Comparison of ENCODE assay signal across 1 cellular context in the genomic region with DNA sequence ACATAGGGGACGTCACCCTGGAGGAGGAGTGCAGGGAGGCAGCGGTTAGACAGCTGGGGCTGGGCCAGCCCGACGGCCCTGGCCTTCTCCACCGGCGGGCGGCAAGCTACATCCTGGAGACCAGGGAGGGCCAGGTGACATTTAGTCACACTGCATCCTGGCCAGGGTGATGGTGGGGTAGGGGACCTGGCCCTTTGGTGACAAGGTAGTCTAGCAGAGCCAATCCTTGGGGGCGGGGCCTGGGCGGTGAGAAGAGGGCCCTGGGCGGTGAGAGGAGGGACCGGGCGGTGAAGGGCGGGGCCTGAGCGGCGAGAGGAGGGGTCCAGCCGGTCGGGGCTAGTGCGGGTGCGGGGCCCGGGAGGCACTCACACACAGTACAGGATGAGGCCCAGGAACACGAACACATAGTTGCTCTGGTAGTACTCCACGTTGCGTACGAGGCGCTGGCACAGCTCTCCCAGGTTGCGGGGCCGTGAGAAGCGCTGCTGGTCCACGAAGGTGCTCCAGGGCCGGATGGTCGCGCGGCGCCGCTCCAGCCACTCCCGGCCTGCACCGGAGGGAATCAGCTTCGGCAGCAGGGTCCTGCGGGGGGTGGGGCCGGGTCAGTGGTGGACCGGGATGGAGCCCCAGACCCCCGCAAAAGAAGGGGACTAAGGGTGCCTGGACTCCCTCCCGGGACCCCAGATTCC.
A peak's percentile ranks its signal among the peaks of the same experiment; 100 is the strongest.
TF ChIP-seq lines count a peak whose summit lies in the region.

No MANE protein-coding gene starts in this region.

TF ChIP-seq in H1, 55 proteins besides CTCF, POLR2A, EP300 and RAD21:
- TF ChIP-seq KDM1A (IDR thresholded peaks at IDR 0.05; ENCODE audit: borderline replicate concordance, low read length): no peak
- 0 out of 2 replicates have a peak, but pooled peaks have one; percentile 24 for TF ChIP-seq KDM5A (IDR thresholded peaks at IDR 0.05; ENCODE audit: low read length)
- TF ChIP-seq SP1 (IDR thresholded peaks at IDR 0.05; ENCODE audit: low read depth, low read length): 0 out of 2 replicates have a peak, but pooled peaks have one; percentile 26
- TF ChIP-seq CHD1 (IDR thresholded peaks at IDR 0.05; ENCODE audit: low read depth, low read length): no peak
- TF ChIP-seq, protein P1, sequence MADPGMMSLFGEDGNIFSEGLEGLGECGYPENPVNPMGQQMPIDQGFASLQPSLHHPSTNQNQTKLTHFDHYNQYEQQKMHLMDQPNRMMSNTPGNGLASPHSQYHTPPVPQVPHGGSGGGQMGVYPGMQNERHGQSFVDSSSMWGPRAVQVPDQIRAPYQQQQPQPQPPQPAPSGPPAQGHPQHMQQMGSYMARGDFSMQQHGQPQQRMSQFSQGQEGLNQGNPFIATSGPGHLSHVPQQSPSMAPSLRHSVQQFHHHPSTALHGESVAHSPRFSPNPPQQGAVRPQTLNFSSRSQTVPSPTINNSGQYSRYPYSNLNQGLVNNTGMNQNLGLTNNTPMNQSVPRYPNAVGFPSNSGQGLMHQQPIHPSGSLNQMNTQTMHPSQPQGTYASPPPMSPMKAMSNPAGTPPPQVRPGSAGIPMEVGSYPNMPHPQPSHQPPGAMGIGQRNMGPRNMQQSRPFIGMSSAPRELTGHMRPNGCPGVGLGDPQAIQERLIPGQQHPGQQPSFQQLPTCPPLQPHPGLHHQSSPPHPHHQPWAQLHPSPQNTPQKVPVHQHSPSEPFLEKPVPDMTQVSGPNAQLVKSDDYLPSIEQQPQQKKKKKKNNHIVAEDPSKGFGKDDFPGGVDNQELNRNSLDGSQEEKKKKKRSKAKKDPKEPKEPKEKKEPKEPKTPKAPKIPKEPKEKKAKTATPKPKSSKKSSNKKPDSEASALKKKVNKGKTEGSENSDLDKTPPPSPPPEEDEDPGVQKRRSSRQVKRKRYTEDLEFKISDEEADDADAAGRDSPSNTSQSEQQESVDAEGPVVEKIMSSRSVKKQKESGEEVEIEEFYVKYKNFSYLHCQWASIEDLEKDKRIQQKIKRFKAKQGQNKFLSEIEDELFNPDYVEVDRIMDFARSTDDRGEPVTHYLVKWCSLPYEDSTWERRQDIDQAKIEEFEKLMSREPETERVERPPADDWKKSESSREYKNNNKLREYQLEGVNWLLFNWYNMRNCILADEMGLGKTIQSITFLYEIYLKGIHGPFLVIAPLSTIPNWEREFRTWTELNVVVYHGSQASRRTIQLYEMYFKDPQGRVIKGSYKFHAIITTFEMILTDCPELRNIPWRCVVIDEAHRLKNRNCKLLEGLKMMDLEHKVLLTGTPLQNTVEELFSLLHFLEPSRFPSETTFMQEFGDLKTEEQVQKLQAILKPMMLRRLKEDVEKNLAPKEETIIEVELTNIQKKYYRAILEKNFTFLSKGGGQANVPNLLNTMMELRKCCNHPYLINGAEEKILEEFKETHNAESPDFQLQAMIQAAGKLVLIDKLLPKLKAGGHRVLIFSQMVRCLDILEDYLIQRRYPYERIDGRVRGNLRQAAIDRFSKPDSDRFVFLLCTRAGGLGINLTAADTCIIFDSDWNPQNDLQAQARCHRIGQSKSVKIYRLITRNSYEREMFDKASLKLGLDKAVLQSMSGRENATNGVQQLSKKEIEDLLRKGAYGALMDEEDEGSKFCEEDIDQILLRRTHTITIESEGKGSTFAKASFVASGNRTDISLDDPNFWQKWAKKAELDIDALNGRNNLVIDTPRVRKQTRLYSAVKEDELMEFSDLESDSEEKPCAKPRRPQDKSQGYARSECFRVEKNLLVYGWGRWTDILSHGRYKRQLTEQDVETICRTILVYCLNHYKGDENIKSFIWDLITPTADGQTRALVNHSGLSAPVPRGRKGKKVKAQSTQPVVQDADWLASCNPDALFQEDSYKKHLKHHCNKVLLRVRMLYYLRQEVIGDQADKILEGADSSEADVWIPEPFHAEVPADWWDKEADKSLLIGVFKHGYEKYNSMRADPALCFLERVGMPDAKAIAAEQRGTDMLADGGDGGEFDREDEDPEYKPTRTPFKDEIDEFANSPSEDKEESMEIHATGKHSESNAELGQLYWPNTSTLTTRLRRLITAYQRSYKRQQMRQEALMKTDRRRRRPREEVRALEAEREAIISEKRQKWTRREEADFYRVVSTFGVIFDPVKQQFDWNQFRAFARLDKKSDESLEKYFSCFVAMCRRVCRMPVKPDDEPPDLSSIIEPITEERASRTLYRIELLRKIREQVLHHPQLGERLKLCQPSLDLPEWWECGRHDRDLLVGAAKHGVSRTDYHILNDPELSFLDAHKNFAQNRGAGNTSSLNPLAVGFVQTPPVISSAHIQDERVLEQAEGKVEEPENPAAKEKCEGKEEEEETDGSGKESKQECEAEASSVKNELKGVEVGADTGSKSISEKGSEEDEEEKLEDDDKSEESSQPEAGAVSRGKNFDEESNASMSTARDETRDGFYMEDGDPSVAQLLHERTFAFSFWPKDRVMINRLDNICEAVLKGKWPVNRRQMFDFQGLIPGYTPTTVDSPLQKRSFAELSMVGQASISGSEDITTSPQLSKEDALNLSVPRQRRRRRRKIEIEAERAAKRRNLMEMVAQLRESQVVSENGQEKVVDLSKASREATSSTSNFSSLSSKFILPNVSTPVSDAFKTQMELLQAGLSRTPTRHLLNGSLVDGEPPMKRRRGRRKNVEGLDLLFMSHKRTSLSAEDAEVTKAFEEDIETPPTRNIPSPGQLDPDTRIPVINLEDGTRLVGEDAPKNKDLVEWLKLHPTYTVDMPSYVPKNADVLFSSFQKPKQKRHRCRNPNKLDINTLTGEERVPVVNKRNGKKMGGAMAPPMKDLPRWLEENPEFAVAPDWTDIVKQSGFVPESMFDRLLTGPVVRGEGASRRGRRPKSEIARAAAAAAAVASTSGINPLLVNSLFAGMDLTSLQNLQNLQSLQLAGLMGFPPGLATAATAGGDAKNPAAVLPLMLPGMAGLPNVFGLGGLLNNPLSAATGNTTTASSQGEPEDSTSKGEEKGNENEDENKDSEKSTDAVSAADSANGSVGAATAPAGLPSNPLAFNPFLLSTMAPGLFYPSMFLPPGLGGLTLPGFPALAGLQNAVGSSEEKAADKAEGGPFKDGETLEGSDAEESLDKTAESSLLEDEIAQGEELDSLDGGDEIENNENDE (IDR thresholded peaks at IDR 0.05; ENCODE audit: insufficient replicate concordance, low read length): no peak
- TF ChIP-seq GTF2F1 (IDR thresholded peaks at IDR 0.05; ENCODE audit: borderline replicate concordance, low read depth, low read length): no peak
- TF ChIP-seq SUZ12 (IDR thresholded peaks at IDR 0.05; ENCODE audit: low read length): no peak
- no peak for TF ChIP-seq KDM4A (IDR thresholded peaks at IDR 0.05; ENCODE audit: low read depth, low read length, severe bottlenecking)
- TF ChIP-seq TBP (IDR thresholded peaks at IDR 0.05; ENCODE audit: low read depth, low read length): peak; percentile 64
- TF ChIP-seq YY1 (IDR thresholded peaks at IDR 0.05; ENCODE audit: low read depth, low read length): no peak
- TF ChIP-seq, protein P2, sequence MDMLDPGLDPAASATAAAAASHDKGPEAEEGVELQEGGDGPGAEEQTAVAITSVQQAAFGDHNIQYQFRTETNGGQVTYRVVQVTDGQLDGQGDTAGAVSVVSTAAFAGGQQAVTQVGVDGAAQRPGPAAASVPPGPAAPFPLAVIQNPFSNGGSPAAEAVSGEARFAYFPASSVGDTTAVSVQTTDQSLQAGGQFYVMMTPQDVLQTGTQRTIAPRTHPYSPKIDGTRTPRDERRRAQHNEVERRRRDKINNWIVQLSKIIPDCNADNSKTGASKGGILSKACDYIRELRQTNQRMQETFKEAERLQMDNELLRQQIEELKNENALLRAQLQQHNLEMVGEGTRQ (IDR thresholded peaks at IDR 0.05; ENCODE audit: low read length): no peak
- no peak for TF ChIP-seq CTBP2 (IDR thresholded peaks at IDR 0.05; ENCODE audit: borderline replicate concordance, insufficient read depth, insufficient read length, low read length)
- TF ChIP-seq PHF8 (conservative IDR thresholded peaks at IDR 0.05; ENCODE audit: low read depth, low read length): peak; percentile 57; the same call in 1 of the 2 replicates
- no peak for TF ChIP-seq SP4 (IDR thresholded peaks at IDR 0.05; ENCODE audit: low read length)
- TF ChIP-seq CBX8 (IDR thresholded peaks at IDR 0.05; ENCODE audit: borderline replicate concordance, low read depth, low read length): no peak
- TF ChIP-seq, protein P3, sequence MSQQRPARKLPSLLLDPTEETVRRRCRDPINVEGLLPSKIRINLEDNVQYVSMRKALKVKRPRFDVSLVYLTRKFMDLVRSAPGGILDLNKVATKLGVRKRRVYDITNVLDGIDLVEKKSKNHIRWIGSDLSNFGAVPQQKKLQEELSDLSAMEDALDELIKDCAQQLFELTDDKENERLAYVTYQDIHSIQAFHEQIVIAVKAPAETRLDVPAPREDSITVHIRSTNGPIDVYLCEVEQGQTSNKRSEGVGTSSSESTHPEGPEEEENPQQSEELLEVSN (IDR thresholded peaks at IDR 0.05): no peak
- no peak for TF ChIP-seq BACH1 (IDR thresholded peaks at IDR 0.05; ENCODE audit: low read length)
- TF ChIP-seq EZH2 (IDR thresholded peaks at IDR 0.05; ENCODE audit: low read depth, low read length, severe bottlenecking): no peak
- TF ChIP-seq HDAC6 (IDR thresholded peaks at IDR 0.05; ENCODE audit: low read depth, low read length): no peak
- no peak for TF ChIP-seq HDAC2 (IDR thresholded peaks at IDR 0.05; ENCODE audit: borderline replicate concordance in 1 of 2, low read depth in 2 of 2, low read length in 2 of 2)
- no peak for TF ChIP-seq TCF12 (IDR thresholded peaks at IDR 0.05; ENCODE audit: low read depth, low read length)
- TF ChIP-seq, protein P4, sequence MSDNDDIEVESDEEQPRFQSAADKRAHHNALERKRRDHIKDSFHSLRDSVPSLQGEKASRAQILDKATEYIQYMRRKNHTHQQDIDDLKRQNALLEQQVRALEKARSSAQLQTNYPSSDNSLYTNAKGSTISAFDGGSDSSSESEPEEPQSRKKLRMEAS (IDR thresholded peaks at IDR 0.05): peak; percentile 15; the same call in 1 of the 2 replicates
- no peak for TF ChIP-seq JUN (IDR thresholded peaks at IDR 0.05; ENCODE audit: low read depth, low read length)
- no peak for TF ChIP-seq NANOG (IDR thresholded peaks at IDR 0.05; ENCODE audit: insufficient read depth, low read depth, low read length, poor library complexity, severe bottlenecking)
- no peak for TF ChIP-seq SIX5 (IDR thresholded peaks at IDR 0.05; ENCODE audit: low read depth, low read length)
- TF ChIP-seq RFX5 (IDR thresholded peaks at IDR 0.05; ENCODE audit: borderline replicate concordance, low read depth, low read length): no peak
- no peak for TF ChIP-seq NRF1 (IDR thresholded peaks at IDR 0.05; ENCODE audit: low read depth, low read length)
- TF ChIP-seq ZNF274 (IDR thresholded peaks at IDR 0.05; ENCODE audit: borderline replicate concordance, extremely low read depth, low read length): no peak
- TF ChIP-seq SAP30 (IDR thresholded peaks at IDR 0.05; ENCODE audit: insufficient read depth, insufficient replicate concordance, low read length): no peak
- TF ChIP-seq POU5F1 (IDR thresholded peaks at IDR 0.05; ENCODE audit: low read depth, low read length): no peak
- no peak; a peak in 1 of 4 replicates for TF ChIP-seq SIN3A (conservative IDR thresholded peaks at IDR 0.05 in 1 of 2, IDR thresholded peaks at IDR 0.05 in 1 of 2; ENCODE audit: low read depth in 1 of 2, low read length in 2 of 2)
- no peak for TF ChIP-seq EGR1 (IDR thresholded peaks at IDR 0.05; ENCODE audit: borderline replicate concordance, low read depth, low read length)
- no peak for TF ChIP-seq RNF2 (IDR thresholded peaks at IDR 0.05; ENCODE audit: borderline replicate concordance, low read depth, low read length, missing control alignments, poor library complexity, severe bottlenecking)
- TF ChIP-seq TAF1 (IDR thresholded peaks at IDR 0.05; ENCODE audit: low read depth, low read length): peak; percentile 82
- TF ChIP-seq, protein P5, sequence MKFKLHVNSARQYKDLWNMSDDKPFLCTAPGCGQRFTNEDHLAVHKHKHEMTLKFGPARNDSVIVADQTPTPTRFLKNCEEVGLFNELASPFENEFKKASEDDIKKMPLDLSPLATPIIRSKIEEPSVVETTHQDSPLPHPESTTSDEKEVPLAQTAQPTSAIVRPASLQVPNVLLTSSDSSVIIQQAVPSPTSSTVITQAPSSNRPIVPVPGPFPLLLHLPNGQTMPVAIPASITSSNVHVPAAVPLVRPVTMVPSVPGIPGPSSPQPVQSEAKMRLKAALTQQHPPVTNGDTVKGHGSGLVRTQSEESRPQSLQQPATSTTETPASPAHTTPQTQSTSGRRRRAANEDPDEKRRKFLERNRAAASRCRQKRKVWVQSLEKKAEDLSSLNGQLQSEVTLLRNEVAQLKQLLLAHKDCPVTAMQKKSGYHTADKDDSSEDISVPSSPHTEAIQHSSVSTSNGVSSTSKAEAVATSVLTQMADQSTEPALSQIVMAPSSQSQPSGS (IDR thresholded peaks at IDR 0.05; ENCODE audit: low read length): no peak
- peak; percentile 90 for TF ChIP-seq POLR2AphosphoS5 (IDR thresholded peaks at IDR 0.05; ENCODE audit: low read depth, low read length)
- TF ChIP-seq ASH2L (IDR thresholded peaks at IDR 0.05; ENCODE audit: low read length): peak; percentile 69
